Comparison of ENCODE assay signal across 9 cellular contexts in the genomic region with DNA sequence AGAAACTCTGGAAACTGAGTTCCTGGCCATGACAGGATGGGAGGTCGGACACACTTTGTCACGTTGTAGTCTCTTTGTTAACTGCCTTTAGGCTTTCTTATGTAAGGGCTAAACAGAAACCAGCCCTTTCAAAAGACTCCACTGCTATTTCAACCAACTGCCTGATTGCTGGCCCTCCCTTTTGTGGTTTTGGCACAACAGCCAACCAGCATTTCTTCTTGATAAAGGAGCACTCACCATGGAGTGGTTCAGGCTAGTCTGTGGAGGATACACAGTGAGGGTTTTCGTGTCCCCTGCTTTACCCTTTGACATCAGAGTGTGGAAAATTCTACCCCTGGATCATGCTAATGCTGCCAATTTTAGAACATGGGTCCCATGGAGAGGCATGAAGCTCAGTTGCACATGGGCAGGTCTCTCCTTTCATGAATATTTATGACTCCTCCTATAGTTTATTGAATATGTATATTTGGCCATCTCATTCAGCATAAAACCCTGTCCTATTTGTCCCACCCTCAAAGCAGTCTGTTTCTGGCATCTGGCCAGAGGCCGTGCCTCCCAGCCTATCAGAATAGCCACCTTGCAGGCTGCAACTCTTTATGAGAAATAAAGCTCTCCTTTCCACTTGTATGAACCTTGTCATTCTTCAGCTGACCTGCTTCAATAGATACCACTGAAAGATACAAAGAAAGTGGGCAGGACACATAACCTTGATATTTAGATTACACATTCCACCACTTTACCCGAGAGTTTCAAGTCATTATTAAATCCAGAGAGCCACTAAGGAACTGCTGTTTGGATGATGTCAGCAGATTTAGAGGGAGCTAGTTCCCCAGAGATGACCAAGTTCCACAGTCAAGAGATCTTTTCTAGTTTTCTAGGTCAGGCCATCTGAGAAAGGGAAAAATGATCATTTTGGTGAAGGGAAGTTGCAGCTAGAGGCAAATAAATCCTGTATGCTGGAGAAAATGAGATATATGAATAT.
A peak's percentile ranks its signal among the peaks of the same experiment; 100 is the strongest.
DNase-seq lines count a peak whose midpoint lies in the region; ATAC-seq and TF ChIP-seq lines count a peak whose summit lies in the region.
"Had no signal": no experiment of that assay in that cellular context is flagged by ENCODE, and none has a peak within 500 bp of the region (broad histone marks: within the 10 kb centered on the region; RNA-seq: fewer than 3 reads in every experiment).

No MANE protein-coding gene starts in this region.

- H3K9me3 ChIP-seq in gastrocnemius medialis: no peaks in the 10 kb centered on the region

- DNase-seq in H4 (ENCODE audit: low spot score) (peak; percentile 45), MV-4-11 (lab: John Stamatoyannopoulos, UW) (peak; percentile 23), dedifferentiated amniotic fluid mesenchymal stem cell (ENCODE audit: extremely low spot score) (peak; percentile 46), gastrocnemius medialis (peak in 1 of 2 donors; percentile 39)
- DNase-seq: occipital lobe had no signal

- intact Hi-C loops in gastrocnemius medialis (cut with DNase I; ENCODE audit: low total_unique reads): no loop called here

- H3K27ac ChIP-seq in gastrocnemius medialis: peak overlapping the region; percentile 49 to 74 (median 58)

- no peak for TF ChIP-seq CTCF in gastrocnemius medialis (IDR thresholded peaks at IDR 0.05 in 4 of 5, conservative IDR thresholded peaks at IDR 0.05 in 1 of 5)

- ATAC-seq in gastrocnemius medialis: peak; percentile 31 to 78
- ATAC-seq in HG02884 (IDR thresholded peaks at IDR 0.05; ENCODE audit: unreplicated experiment): no peak
- no peak for ATAC-seq in HG02938 (IDR thresholded peaks at IDR 0.05; ENCODE audit: unreplicated experiment)
- no peak for ATAC-seq in GM19023 (IDR thresholded peaks at IDR 0.05; ENCODE audit: unreplicated experiment)
- ATAC-seq: stimulated activated effector memory CD8-positive, alpha-beta T cell treated with anti-CD3 and anti-CD28 coated beads, Interleukin-12 subunit alpha, Interleukin-12 subunit beta, amount 100 ng/mL, for 72 hours had no signal

- peak overlapping the region in 1 of 4 donors; percentile 18 for H3K4me3 ChIP-seq in gastrocnemius medialis

- H3K27me3 ChIP-seq in gastrocnemius medialis: no peaks in the 10 kb centered on the region

- no peaks in the 10 kb centered on the region for H3K36me3 ChIP-seq in gastrocnemius medialis

- H3K4me1 ChIP-seq in gastrocnemius medialis: peaks cover 5 to 17% of the 10 kb centered on the region in 2 donors

- TF ChIP-seq POLR2A in gastrocnemius medialis (IDR thresholded peaks at IDR 0.05): no peak

- in situ Hi-C loops in gastrocnemius medialis (cut with MboI; ENCODE audit: low sequenced_read_pairs in 4 of 4): no loop called here

Comparison
In these comparisons a context has a peak if more than half of its experiments do, and no peak if none do; other contexts are left out.
1. ATAC-seq: peak in gastrocnemius medialis (2 of 2); none in HG02884 (single experiment), HG02938 (single experiment) and GM19023 (single experiment).